8 cellular contexts compared by ENCODE assay signal in genomic region chr6:79630400-79630882, GRCh38. TPM values are rescaled to one million over a fixed set of nuclear protein-coding genes. Genes with fewer than 3 reads are reported as not detected.
DNase-seq lines count a peak whose midpoint lies in the region; ATAC-seq lines count a peak whose summit lies in the region.
"Had no signal": no experiment of that assay in that cellular context is flagged by ENCODE, and none has a peak within 500 bp of the region (broad histone marks: within the 10 kb centered on the region; RNA-seq: fewer than 3 reads in every experiment).

No MANE protein-coding gene starts in this region.

- no peak for DNase-seq in activated T-helper 2 cell treated with anti-CD3 and anti-CD28 coated beads, Interferon-gamma antibody, Interleukin-2, Interleukin-4, amounts not matched to agents 10 μg/mL and 5 μg/mL and 100 μg/mL, durations not matched to agents 14 hours and 24 hours and 36 hours (ENCODE audit: low spot score)
- no peak for DNase-seq in stimulated activated naive B cell treated with anti-CD40 and anti-IgM and Interleukin-4, amounts not matched to agents 10 μg/mL and 1 μg/mL and 100 μg/mL, for 72 hours
- DNase-seq in cortex of kidney (lab: John Stamatoyannopoulos, UW) (no peak), NCI-H1694 treated with DMSO at 0.1 percent for 48 hours (lab: John Stamatoyannopoulos, UW) (no peak)
- DNase-seq in central memory CD4-positive, alpha-beta T cell = no peak
- DNase-seq: NCI-H1417 treated with DMSO at 0.1 percent for 48 hours had no signal

- H3K4me1 Mint-ChIP-seq in activated T-helper 2 cell treated with anti-CD3 and anti-CD28 coated beads, Interferon-gamma antibody, Interleukin-2, Interleukin-4, amounts not matched to agents 10 μg/mL and 5 μg/mL and 100 μg/mL, durations not matched to agents 14 hours and 24 hours and 36 hours (ENCODE audit: low read depth) = peaks cover 8% of the 10 kb centered on the region
- peaks cover 10 to 14% of the 10 kb centered on the region in 2 donors for H3K4me1 Mint-ChIP-seq in stimulated activated naive B cell treated with anti-CD40 and anti-IgM and Interleukin-4, amounts not matched to agents 10 μg/mL and 1 μg/mL and 100 μg/mL, for 72 hours

- peaks cover 50% of the 10 kb centered on the region for H3K27me3 Mint-ChIP-seq in activated T-helper 2 cell treated with anti-CD3 and anti-CD28 coated beads, Interferon-gamma antibody, Interleukin-2, Interleukin-4, amounts not matched to agents 10 μg/mL and 5 μg/mL and 100 μg/mL, durations not matched to agents 14 hours and 24 hours and 36 hours (ENCODE audit: low read depth)
- peaks cover 46 to 54% of the 10 kb centered on the region in 2 donors for H3K27me3 Mint-ChIP-seq in stimulated activated naive B cell treated with anti-CD40 and anti-IgM and Interleukin-4, amounts not matched to agents 10 μg/mL and 1 μg/mL and 100 μg/mL, for 72 hours

- peak; percentile 8 for ATAC-seq in HG02852 (IDR thresholded peaks at IDR 0.05; ENCODE audit: unreplicated experiment)
- ATAC-seq in stimulated activated naive B cell treated with anti-CD40 and anti-IgM and Interleukin-4, amounts not matched to agents 10 μg/mL and 1 μg/mL and 100 μg/mL, for 72 hours (replicated peaks) = no peak

- H3K9me3 ChIP-seq in iPS-18c (ENCODE audit: control insufficient read depth, insufficient read depth, low read length) = no peaks in the 10 kb centered on the region

- intact Hi-C loops in activated T-helper 2 cell treated with anti-CD3 and anti-CD28 coated beads, Interferon-gamma antibody, Interleukin-2, Interleukin-4, amounts not matched to agents 10 μg/mL and 5 μg/mL and 100 μg/mL, durations not matched to agents 14 hours and 24 hours and 36 hours (cut with micrococcal nuclease) = no loop called here

- H3K4me3 Mint-ChIP-seq in activated T-helper 2 cell treated with anti-CD3 and anti-CD28 coated beads, Interferon-gamma antibody, Interleukin-2, Interleukin-4, amounts not matched to agents 10 μg/mL and 5 μg/mL and 100 μg/mL, durations not matched to agents 14 hours and 24 hours and 36 hours (ENCODE audit: low read depth) = peak overlapping the region; percentile 77
- peak overlapping the region; percentile 81 to 86 for H3K4me3 Mint-ChIP-seq in stimulated activated naive B cell treated with anti-CD40 and anti-IgM and Interleukin-4, amounts not matched to agents 10 μg/mL and 1 μg/mL and 100 μg/mL, for 72 hours

- H3K36me3 Mint-ChIP-seq in activated T-helper 2 cell treated with anti-CD3 and anti-CD28 coated beads, Interferon-gamma antibody, Interleukin-2, Interleukin-4, amounts not matched to agents 10 μg/mL and 5 μg/mL and 100 μg/mL, durations not matched to agents 14 hours and 24 hours and 36 hours (ENCODE audit: low read depth) = no peaks in the 10 kb centered on the region
- no peaks in the 10 kb centered on the region for H3K36me3 Mint-ChIP-seq in stimulated activated naive B cell treated with anti-CD40 and anti-IgM and Interleukin-4, amounts not matched to agents 10 μg/mL and 1 μg/mL and 100 μg/mL, for 72 hours

- no peak overlapping the region for H3K27ac Mint-ChIP-seq in activated T-helper 2 cell treated with anti-CD3 and anti-CD28 coated beads, Interferon-gamma antibody, Interleukin-2, Interleukin-4, amounts not matched to agents 10 μg/mL and 5 μg/mL and 100 μg/mL, durations not matched to agents 14 hours and 24 hours and 36 hours
- no peak overlapping the region for H3K27ac Mint-ChIP-seq in stimulated activated naive B cell treated with anti-CD40 and anti-IgM and Interleukin-4, amounts not matched to agents 10 μg/mL and 1 μg/mL and 100 μg/mL, for 72 hours

- peak overlapping the region; percentile 68 for H3K4me3 ChIP-seq in iPS-18c (ENCODE audit: insufficient read depth, low read depth, low read length)

- no peaks in the 10 kb centered on the region for H3K9me3 Mint-ChIP-seq in activated T-helper 2 cell treated with anti-CD3 and anti-CD28 coated beads, Interferon-gamma antibody, Interleukin-2, Interleukin-4, amounts not matched to agents 10 μg/mL and 5 μg/mL and 100 μg/mL, durations not matched to agents 14 hours and 24 hours and 36 hours
- H3K9me3 Mint-ChIP-seq in stimulated activated naive B cell treated with anti-CD40 and anti-IgM and Interleukin-4, amounts not matched to agents 10 μg/mL and 1 μg/mL and 100 μg/mL, for 72 hours = no peaks in the 10 kb centered on the region

RNA-seq across cellular contexts. Expression of gene SH3BGRL2, which starts 0.7 kb away (rescaled TPM):
- 0.09 TPM in 1 of 2 replicates, not detected in the other for total RNA-seq in activated T-helper 2 cell treated with anti-CD3 and anti-CD28 coated beads, Interferon-gamma antibody, Interleukin-2, Interleukin-4, amounts not matched to agents 10 μg/mL and 5 μg/mL and 100 μg/mL, durations not matched to agents 14 hours and 24 hours and 36 hours
